Comparison of ENCODE assay signal across 8 cellular contexts in genomic region chr9:96317335-96317980, GRCh38. TPM values are rescaled to one million over a fixed set of nuclear protein-coding genes. Genes with fewer than 3 reads are reported as not detected.
DNase-seq lines count a peak whose midpoint lies in the region; ATAC-seq and TF ChIP-seq lines count a peak whose summit lies in the region.

No MANE protein-coding gene starts in this region.

- DNase-seq in BJ (ENCODE audit: low read depth) (no peak), GM20000 (ENCODE audit: low spot score) (peak; percentile 55), OCI-LY7 (ENCODE audit: low spot score) (peak; percentile 47), germinal center (ENCODE audit: low spot score) (peak; percentile 48)
- DNase-seq in activated naive CD4-positive, alpha-beta T cell (lab: John Stamatoyannopoulos, UW) = peak in 3 of 4 experiments; percentile 6 to 51 (median 29)

- H3K4me2 ChIP-seq in OCI-LY7 (ENCODE audit: low read length) (no peak overlapping the region), parathyroid adenoma (ENCODE audit: low read length) (no peak overlapping the region)

- POLR2A ChIA-PET in BJ (lab: Charles Lee) = interaction anchor here (0.5 to 0.6 kb wide), 3 partner anchors 27 to 180 kb away, joined by 3 to 5 read pairs (median 5); no protein-coding TSS in a partner anchor
- POLR2A ChIA-PET in OCI-LY7 (lab: Charles Lee) = interaction anchor here (0.5 to 0.6 kb wide), 2 partner anchors 67 to 709 kb away, joined by 3 to 8 read pairs; no protein-coding TSS in a partner anchor

- H3K4me3 ChIP-seq in BJ (ENCODE audit: low read depth, low read length) (no peak overlapping the region), OCI-LY7 (ENCODE audit: low read depth, low read length, poor library complexity, severe bottlenecking) (no peak overlapping the region), parathyroid adenoma (ENCODE audit: low read depth, low read length) (no peak overlapping the region)

- H3K9me2 ChIP-seq in OCI-LY7 (ENCODE audit: insufficient read depth, low read length) = no peaks in the 10 kb centered on the region

- H3K9ac ChIP-seq in parathyroid adenoma = no peak overlapping the region

- no peak overlapping the region for H2AFZ ChIP-seq in OCI-LY7 (ENCODE audit: low read length)
- H2AFZ ChIP-seq in parathyroid adenoma = no peak overlapping the region

- H3K27me3 ChIP-seq in BJ (ENCODE audit: control insufficient read depth, insufficient read depth, low read length) = no peaks in the 10 kb centered on the region
- no peaks in the 10 kb centered on the region for H3K27me3 ChIP-seq in parathyroid adenoma (ENCODE audit: control insufficient read depth, insufficient read depth, low read length)

- H4K20me1 ChIP-seq in OCI-LY7 (ENCODE audit: insufficient read depth, low read length) = no peaks in the 10 kb centered on the region

- no peak overlapping the region for H3K27ac ChIP-seq in OCI-LY7 (ENCODE audit: low read depth, low read length, poor library complexity, severe bottlenecking)
- no peak overlapping the region for H3K27ac ChIP-seq in parathyroid adenoma

- H3K4me1 ChIP-seq in OCI-LY7 (ENCODE audit: insufficient read depth, low read length, poor library complexity, severe bottlenecking) (no peaks in the 10 kb centered on the region), parathyroid adenoma (no peaks in the 10 kb centered on the region)

- CTCF ChIA-PET in BJ (lab: Yijun Ruan, JAX) (interaction anchor here (0.6 to 3.8 kb wide), 18 partner anchors 9 to 464 kb away, joined by 3 to 29 read pairs (median 4); no protein-coding TSS in a partner anchor), OCI-LY7 (lab: Charles Lee; ENCODE audit: unreplicated experiment) (interaction anchor here (0.6 kb wide), 1 partner anchor 623 kb away, joined by 4 read pairs; no protein-coding TSS in a partner anchor)

- H3K79me2 ChIP-seq in OCI-LY7 (ENCODE audit: insufficient read depth, low read depth, low read length) (no peaks in the 10 kb centered on the region), parathyroid adenoma (no peaks in the 10 kb centered on the region)

- H3K9me3 ChIP-seq in OCI-LY7 (ENCODE audit: low read length) (0 out of 2 replicates have a peak, but pooled peaks cover 3% of the 10 kb centered on the region), parathyroid adenoma (ENCODE audit: control insufficient read depth, low read length) (no peaks in the 10 kb centered on the region)

- intact Hi-C loops in OCI-LY7 (cut with micrococcal nuclease; ENCODE audit: unreplicated experiment) = loop anchor here (1.0 kb wide), 1 partner anchor 85 kb away; no protein-coding TSS in a partner anchor

- H3K36me3 ChIP-seq in BJ (ENCODE audit: control insufficient read depth, insufficient read depth, low read length) (peaks cover 2% of the 10 kb centered on the region; the same call in 1 of the 2 replicates), OCI-LY7 (ENCODE audit: insufficient read depth, low read length) (no peaks in the 10 kb centered on the region), parathyroid adenoma (ENCODE audit: control insufficient read depth, insufficient read depth, low read length) (no peaks in the 10 kb centered on the region)

- peak; percentile 90 for TF ChIP-seq CTCF in BJ (IDR thresholded peaks at IDR 0.05; ENCODE audit: insufficient read depth, low read depth, low read length)
- peak; percentile 55 for TF ChIP-seq CTCF in GM20000 (IDR thresholded peaks at IDR 0.05; ENCODE audit: extremely low read depth, missing control alignments)
- peak; percentile 95 for TF ChIP-seq CTCF in OCI-LY7 (conservative IDR thresholded peaks at IDR 0.05; ENCODE audit: low read length)
- peak; percentile 81 for TF ChIP-seq CTCF in parathyroid adenoma (IDR thresholded peaks at IDR 0.05)

- no TSS peak for BruUV-seq in OCI-LY7 (replicated peaks; lab: Mats Ljungman, UMichigan)

- ATAC-seq in GM18907 (IDR thresholded peaks at IDR 0.05; ENCODE audit: unreplicated experiment) (no peak), HG03108 (IDR thresholded peaks at IDR 0.05; ENCODE audit: unreplicated experiment) (no peak)

RNA-seq across cellular contexts. Expression of gene HSD17B3, which starts 15.5 kb away (rescaled TPM):
- polyA plus RNA-seq in BJ (2011; rRNA removed) = 0.05 TPM in 1 of 2 replicates, not detected in the other
- not detected in 2 replicates for polyA minus RNA-seq in BJ (2011; rRNA and poly(A)+ RNA removed)
- not detected in 2 replicates for total RNA-seq in OCI-LY7 (2014; rRNA removed; shearing (Covaris generic))
- not detected in 2 replicates for total RNA-seq in OCI-LY7 (2022)
